In the genomic region with DNA sequence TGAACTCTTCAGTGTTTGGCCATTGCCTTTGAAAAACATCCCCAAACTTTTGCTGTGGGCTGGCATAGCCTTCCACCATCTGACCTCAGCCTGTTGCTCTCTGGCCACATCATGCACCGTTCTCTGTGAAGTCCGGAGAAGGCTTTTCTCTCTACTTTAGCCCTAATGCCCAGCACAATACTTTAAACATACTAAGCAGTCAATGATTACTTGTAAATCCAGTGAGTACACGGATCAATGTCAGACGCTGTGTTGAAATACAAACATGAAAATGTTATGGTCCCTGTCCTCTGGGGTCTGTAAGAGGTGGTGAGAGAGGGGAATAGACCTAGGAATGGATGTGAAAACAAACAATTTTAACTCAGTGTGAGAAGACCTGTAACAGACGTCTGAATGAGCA, we compare ENCODE assay signal across 22 cellular contexts.
"Had no signal": no experiment of that assay in that cellular context is flagged by ENCODE, and none has a peak within 500 bp of the region (broad histone marks: within the 10 kb centered on the region; RNA-seq: fewer than 3 reads in every experiment).

No MANE protein-coding gene starts in this region.

- FAIRE-seq: HTR-8/SVneo had no signal

- DNase-seq: KBM-7; MV-4-11; NCI-H1048; NCI-H1105; NCI-H1417; NCI-H1436 treated with DMSO at 0.1 percent for 48 hours; NCI-H1694; NCI-H187 treated with DMSO at 0.1 percent for 48 hours; NCI-H2029 treated with DMSO at 0.1 percent for 48 hours; NCI-H2107; NCI-H2227 treated with DMSO at 0.1 percent for 48 hours; NCI-H524; NCI-H526 treated with DMSO at 0.1 percent for 48 hours; NCI-H748 treated with DMSO at 0.1 percent for 48 hours; NK-92 treated with Interleukin-12 subunit alpha and Interleukin-12 subunit beta, amount 100 ng/mL, for 24 hours; PC-3; SHP77; SK-N-SH had no signal

- H3K9ac ChIP-seq: SK-N-SH had no signal

- H3K27ac ChIP-seq: HL-60, RWPE1 had no signal

- H3K4me2 ChIP-seq: SK-N-SH had no signal

- ATAC-seq: Panc1, PC-3 had no signal

- H3K9me3 ChIP-seq: SK-N-SH had no signal
